Comparison of ENCODE assay signal across 8 cellular contexts in the genomic region with DNA sequence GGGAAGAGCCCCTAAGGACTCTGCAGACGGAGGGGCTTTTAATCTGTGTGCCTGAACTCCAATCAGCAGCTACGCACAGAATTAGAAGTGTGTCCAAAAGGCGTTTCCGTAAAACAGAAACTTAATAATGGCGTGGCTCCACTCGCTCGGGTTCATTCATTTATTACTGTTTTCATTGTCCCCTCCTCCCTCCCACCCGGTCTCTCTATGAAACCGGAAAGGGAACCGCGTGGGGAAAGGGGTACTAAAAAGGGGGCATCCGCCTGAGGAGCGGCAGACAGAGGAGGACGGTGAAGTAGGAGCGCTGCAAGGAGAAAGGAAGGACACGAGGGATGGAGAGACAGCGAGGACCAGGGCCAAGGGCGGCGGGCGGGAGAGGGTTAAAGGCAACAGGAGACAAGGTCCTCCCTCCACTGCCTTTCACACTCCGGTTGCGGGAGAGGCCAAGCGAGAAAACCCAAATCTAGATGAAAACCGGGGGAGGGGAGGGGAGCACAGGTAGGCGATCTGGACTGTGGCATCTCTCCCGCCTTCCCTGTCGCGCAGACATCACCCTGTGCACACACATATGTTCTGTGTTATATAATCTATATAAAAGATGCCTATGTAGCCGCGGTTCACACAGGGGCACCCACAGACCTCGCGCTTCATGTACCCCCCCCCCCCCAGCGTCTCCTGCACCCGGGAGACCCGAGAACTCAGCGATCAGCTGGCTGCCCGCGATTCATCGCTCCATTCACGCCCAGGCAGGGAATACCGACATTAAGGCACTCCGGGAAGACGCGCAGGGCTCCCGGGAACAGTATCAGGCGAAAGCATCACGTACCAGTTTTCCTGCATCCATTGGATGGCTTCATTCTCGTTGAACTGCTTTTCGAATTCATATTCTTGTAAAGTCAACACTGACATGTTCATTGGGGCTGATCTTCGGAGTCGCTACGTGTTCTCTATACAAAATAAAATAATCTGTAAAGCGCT. TPM values are rescaled to one million over a fixed set of nuclear protein-coding genes. Genes with fewer than 3 reads are reported as not detected.
DNase-seq lines count a peak whose midpoint lies in the region; ATAC-seq and TF ChIP-seq lines count a peak whose summit lies in the region.

No MANE protein-coding gene starts in this region.

- H3K27ac ChIP-seq in Panc1 (ENCODE audit: low read length), result no peak overlapping the region

- no peaks in the 10 kb centered on the region for H3K27me3 Mint-ChIP-seq in natural killer cell treated with Interleukin-12 subunit alpha and Interleukin-12 subunit beta and Interleukin-15 and Interleukin-18, amount 100 ng/mL, for 72 hours

- peak; percentile 28 to 79 (median 72) for DNase-seq in NCI-H1417 (lab: John Stamatoyannopoulos, UW)
- DNase-seq in NCI-H1417 treated with DMSO at 0.1 percent for 48 hours (lab: John Stamatoyannopoulos, UW), result no peak
- DNase-seq in Panc1 (ENCODE audit: low read depth, low spot score), result no peak
- peak; percentile 19 for DNase-seq in activated effector memory CD4-positive, alpha-beta T cell treated with Interleukin-2 at 50 U/mL for 16 hours
- DNase-seq in fibroblast of mammary gland (ENCODE audit: low read depth), result peak; percentile 35
- peak; percentile 75 for DNase-seq in natural killer cell treated with Interleukin-12 subunit alpha and Interleukin-12 subunit beta and Interleukin-15 and Interleukin-18, amount 100 ng/mL, for 72 hours (ENCODE audit: low spot score)
- DNase-seq in superior temporal gyrus (ENCODE audit: extremely low spot score), result peak; percentile 68

- H3K9me3 Mint-ChIP-seq in natural killer cell treated with Interleukin-12 subunit alpha and Interleukin-12 subunit beta and Interleukin-15 and Interleukin-18, amount 100 ng/mL, for 72 hours, result no peaks in the 10 kb centered on the region

- H3K27me3 ChIP-seq in Panc1 (ENCODE audit: control insufficient read depth, insufficient read depth, low read length), result no peaks in the 10 kb centered on the region

- H3K4me1 ChIP-seq in Panc1 (ENCODE audit: control insufficient read depth, insufficient read depth, low read length), result no peaks in the 10 kb centered on the region; the same call in 1 of the 2 replicates

- ATAC-seq in HG03521 (IDR thresholded peaks at IDR 0.05; ENCODE audit: unreplicated experiment) (peak; percentile 4), Panc1 (peak; percentile 14; the same call in 1 of the 2 replicates)
- ATAC-seq in natural killer cell treated with Interleukin-12 subunit alpha and Interleukin-12 subunit beta and Interleukin-15 and Interleukin-18, amount 100 ng/mL, for 72 hours, result peak; percentile 17 to 37

- H3K4me3 ChIP-seq in Panc1 (ENCODE audit: low read depth in 2 of 2, low read length in 2 of 2) (peak overlapping the region; percentile 58 to 68), fibroblast of mammary gland (ENCODE audit: control insufficient read depth, low read depth, low read length) (peak overlapping the region; percentile 88)

- no peak for TF ChIP-seq CTCF in Panc1 (IDR thresholded peaks at IDR 0.05)
- TF ChIP-seq CTCF in fibroblast of mammary gland (conservative IDR thresholded peaks at IDR 0.05; ENCODE audit: control insufficient read depth, insufficient read depth, low read depth, low read length), result no peak

- CTCF ChIA-PET in Panc1 (lab: Charles Lee), result no interaction called here

- H3K4me3 Mint-ChIP-seq in natural killer cell treated with Interleukin-12 subunit alpha and Interleukin-12 subunit beta and Interleukin-15 and Interleukin-18, amount 100 ng/mL, for 72 hours, result peak overlapping the region; percentile 93

- peak overlapping the region; percentile 89 to 95 for H3K27ac Mint-ChIP-seq in natural killer cell treated with Interleukin-12 subunit alpha and Interleukin-12 subunit beta and Interleukin-15 and Interleukin-18, amount 100 ng/mL, for 72 hours

- in situ Hi-C loops in Panc1 (cut with HindIII; ENCODE audit: low pct_unique_long_range_greater_than_20kb, low sequenced_read_pairs), result no loop called here

- BruUV-seq in Panc1 (replicated peaks; lab: Mats Ljungman, UMichigan), result no TSS peak

- intact Hi-C loops in Panc1 (cut with micrococcal nuclease; ENCODE audit: unreplicated experiment), result no loop called here

- H3K4me1 Mint-ChIP-seq in natural killer cell treated with Interleukin-12 subunit alpha and Interleukin-12 subunit beta and Interleukin-15 and Interleukin-18, amount 100 ng/mL, for 72 hours (ENCODE audit: low read depth in 2 of 2), result peaks cover 33 to 49% of the 10 kb centered on the region in 2 donors

- no peaks in the 10 kb centered on the region for H3K9me3 ChIP-seq in Panc1 (ENCODE audit: control insufficient read depth, insufficient read depth, low read depth, low read length)

- H3K36me3 Mint-ChIP-seq in natural killer cell treated with Interleukin-12 subunit alpha and Interleukin-12 subunit beta and Interleukin-15 and Interleukin-18, amount 100 ng/mL, for 72 hours, result peaks cover 6% of the 10 kb centered on the region

- peaks cover 5% of the 10 kb centered on the region; the same call in 1 of the 2 replicates for H3K36me3 ChIP-seq in Panc1 (ENCODE audit: control insufficient read depth, insufficient read depth, low read length)

- POLR2A ChIA-PET in Panc1 (lab: Charles Lee), result no interaction called here

RNA-seq across cellular contexts. Expression of gene ELOVL6, which starts 0.7 kb away (rescaled TPM):
- 0.54 TPM for total RNA-seq in Panc1 (2021; ENCODE audit: unreplicated experiment)
- 0.84 TPM for polyA plus RNA-seq in Panc1 (2012; ENCODE audit: insufficient read length)
- 10 to 100 TPM; 20.2 to 26.5 TPM for total RNA-seq in natural killer cell treated with Interleukin-12 subunit alpha and Interleukin-12 subunit beta and Interleukin-15 and Interleukin-18, amount 100 ng/mL, for 72 hours

Comparison
In these comparisons a context has a peak if more than half of its experiments do, and no peak if none do; other contexts are left out.
1. DNase-seq: peak in NCI-H1417 (3 of 3), activated effector memory CD4-positive, alpha-beta T cell treated with Interleukin-2 at 50 U/mL for 16 hours (single experiment), fibroblast of mammary gland (single experiment), natural killer cell treated with Interleukin-12 subunit alpha and Interleukin-12 subunit beta and Interleukin-15 and Interleukin-18, amount 100 ng/mL, for 72 hours (single experiment) and superior temporal gyrus (single experiment); none in NCI-H1417 treated with DMSO at 0.1 percent for 48 hours (single experiment) and Panc1 (single experiment).
2. RNA of gene ELOVL6, which starts 0.7 kb away (total RNA-seq): 20.2 to 26.5 TPM in natural killer cell treated with Interleukin-12 subunit alpha and Interleukin-12 subunit beta and Interleukin-15 and Interleukin-18, amount 100 ng/mL, for 72 hours; 0.54 TPM in Panc1 (single experiment); every median in the first group is over 10 times any median in the second.
3. Peak in every context shown above with its lines, with median percentiles within 50 percentile points of each other: ATAC-seq.